Comparison of ENCODE assay signal across 16 cellular contexts in genomic region chr16:52574105-52574437, GRCh38. TPM values are rescaled to one million over a fixed set of nuclear protein-coding genes. Genes with fewer than 3 reads are reported as not detected.
DNase-seq lines count a peak whose midpoint lies in the region; ATAC-seq and TF ChIP-seq lines count a peak whose summit lies in the region.
"Had no signal": no experiment of that assay in that cellular context is flagged by ENCODE, and none has a peak within 500 bp of the region (broad histone marks: within the 10 kb centered on the region; RNA-seq: fewer than 3 reads in every experiment).

No MANE protein-coding gene starts in this region.

- H3K9ac ChIP-seq in colonic mucosa (ENCODE audit: low read depth in 2 of 2, low read length in 2 of 2): peak overlapping the region; percentile 30 to 58
- peak overlapping the region in 1 of 2 donors; percentile 61 for H3K9ac ChIP-seq in mucosa of rectum (ENCODE audit: low read depth in 1 of 2, low read length in 2 of 2)
- H3K9ac ChIP-seq: BLaER1 had no signal

- H3K4me3 ChIP-seq in colonic mucosa: no peak overlapping the region
- peak overlapping the region; percentile 27 to 41 for H3K4me3 ChIP-seq in mucosa of rectum (ENCODE audit: low read length in 2 of 2)
- no peak overlapping the region for H3K4me3 ChIP-seq in lower leg skin (ENCODE audit: low read depth, poor library complexity, severe bottlenecking)
- no peak overlapping the region for H3K4me3 ChIP-seq in right cardiac atrium (ENCODE audit: low read length)
- H3K4me3 ChIP-seq: BLaER1 had no signal

- H3K27ac ChIP-seq in colonic mucosa (peak overlapping the region; percentile 83), mucosa of rectum (ENCODE audit: low read depth in 2 of 2, low read length in 2 of 2) (peak overlapping the region; percentile 90 to 96), right cardiac atrium (ENCODE audit: low read length) (no peak overlapping the region)
- H3K27ac ChIP-seq: BLaER1, HL-60 had no signal

- 81 to 83% methylated on average over 2 of the region's 2 CpGs for WGBS in lower leg skin, 2 donors
- 73% methylated on average over 2 of the region's 2 CpGs for WGBS in right cardiac atrium

- H3K36me3 ChIP-seq in colonic mucosa (no peaks in the 10 kb centered on the region), mucosa of rectum (ENCODE audit: control insufficient read depth in 2 of 2, insufficient read depth in 2 of 2, low read length in 2 of 2) (no peaks in the 10 kb centered on the region)
- H3K36me3 ChIP-seq: BLaER1 had no signal

- H3K9me3 ChIP-seq in colonic mucosa (no peaks in the 10 kb centered on the region), mucosa of rectum (ENCODE audit: control insufficient read depth in 2 of 2, low read length in 2 of 2) (peaks cover 0 to 2% of the 10 kb centered on the region in 2 donors), right cardiac atrium (ENCODE audit: control insufficient read depth, low read length) (no peaks in the 10 kb centered on the region)

- TF ChIP-seq POLR2A in lower leg skin (IDR thresholded peaks at IDR 0.05): no peak

- ATAC-seq in right cardiac atrium (no peak), GM18519 (IDR thresholded peaks at IDR 0.05; ENCODE audit: low FRiP score, unreplicated experiment) (no peak)

- TF ChIP-seq CTCF in colonic mucosa (IDR thresholded peaks at IDR 0.05) (no peak), lower leg skin (IDR thresholded peaks at IDR 0.05) (no peak)

- peaks cover 3% of the 10 kb centered on the region for H3K4me1 ChIP-seq in colonic mucosa
- H3K4me1 ChIP-seq in mucosa of rectum (ENCODE audit: control insufficient read depth in 2 of 2, insufficient read depth in 2 of 2, low read length in 2 of 2): peaks cover 17 to 48% of the 10 kb centered on the region in 2 donors
- H3K4me1 ChIP-seq in right cardiac atrium (ENCODE audit: control insufficient read depth, insufficient read depth, low read length): no peaks in the 10 kb centered on the region

- DNase-seq in NCI-H82 (lab: John Stamatoyannopoulos, UW) (peak; percentile 14), NCI-H82 treated with DMSO at 0.1 percent for 48 hours (lab: John Stamatoyannopoulos, UW; ENCODE audit: unreplicated experiment) (no peak), colonic mucosa (no peak), lower leg skin (ENCODE audit: low spot score in 2 of 2) (no peak), right cardiac atrium (no peak), HUDEP-2 (lab: John Stamatoyannopoulos, UW; ENCODE audit: unreplicated experiment in 76 of 76) (no peak)
- DNase-seq: CD8-positive, alpha-beta memory T cell; EL; H7; NCI-H2029 had no signal

- H3K27me3 ChIP-seq in colonic mucosa: no peaks in the 10 kb centered on the region
- no peaks in the 10 kb centered on the region for H3K27me3 ChIP-seq in mucosa of rectum (ENCODE audit: control insufficient read depth in 2 of 2, insufficient read depth in 2 of 2, low read length in 2 of 2)
- no peaks in the 10 kb centered on the region for H3K27me3 ChIP-seq in right cardiac atrium (ENCODE audit: control insufficient read depth, insufficient read depth)
- H3K27me3 ChIP-seq: BLaER1 had no signal

- intact Hi-C loops in colonic mucosa (cut with DNase I) (no loop called here), lower leg skin (cut with DNase I; ENCODE audit: low total_unique reads) (no loop called here), right cardiac atrium (cut with DNase I) (no loop called here)

RNA-seq across cellular contexts. Expression of gene TOX3, which starts 27.1 kb away (rescaled TPM):
- total RNA-seq in colonic mucosa: 10 to 100 TPM; 50.5 to 53.0 TPM
- 1 to 10 TPM in 3 of 4 donors, under 1 TPM in 1; 0.51 to 3.8 (median 1.9) TPM for total RNA-seq in lower leg skin
- not detected for total RNA-seq in right cardiac atrium
- polyA plus RNA-seq in right cardiac atrium: 0.02 TPM
- total RNA-seq: A172; CD8-positive, alpha-beta memory T cell; NCI-H460 had no signal
- polyA plus RNA-seq: CD8-positive, alpha-beta memory T cell had no signal

Comparison
In these comparisons a context has a peak if more than half of its experiments do, and no peak if none do; other contexts are left out.
1. H3K4me3 ChIP-seq: peak in mucosa of rectum (2 of 2); none in colonic mucosa (single experiment), lower leg skin (single experiment) and right cardiac atrium (single experiment).
2. RNA of gene TOX3, which starts 27.1 kb away (total RNA-seq): 50.5 to 53.0 TPM in colonic mucosa; 0.51 to 3.8 TPM in lower leg skin and not detected in right cardiac atrium; every median in the first group is over 10 times any median in the second.